1 cellular context compared by ENCODE assay signal in the genomic region with DNA sequence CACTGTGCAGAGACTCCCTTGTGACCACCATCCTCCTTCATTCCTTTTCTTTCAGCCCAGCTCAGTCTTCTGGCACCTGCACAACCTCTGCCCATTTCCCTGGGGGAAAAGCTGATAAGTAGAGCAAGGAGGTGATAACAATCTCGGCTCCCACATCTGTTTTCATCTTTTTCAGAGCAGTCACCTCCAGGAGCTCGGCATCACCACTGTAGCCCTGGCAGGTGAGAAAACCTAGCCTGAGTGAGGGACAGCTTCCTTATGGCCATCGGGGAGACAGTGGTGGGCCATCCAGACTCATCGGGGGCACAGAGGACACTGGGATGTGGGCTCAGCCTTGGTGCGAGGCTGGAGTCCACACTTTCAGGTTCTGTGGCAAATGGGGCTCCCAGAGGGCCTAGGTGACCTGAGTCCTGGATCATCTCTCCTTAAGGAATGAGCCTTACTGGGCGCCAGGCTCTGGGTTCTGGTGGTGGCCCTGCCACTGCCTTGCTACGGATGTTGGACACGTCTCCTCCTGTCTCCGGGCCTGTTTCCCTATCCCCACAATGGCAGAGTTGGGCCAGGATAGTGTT.
TF ChIP-seq lines count a peak whose summit lies in the region.

No MANE protein-coding gene starts in this region.

TF ChIP-seq in HepG2, 621 proteins besides CTCF, POLR2A, EP300 and RAD21:
- TF ChIP-seq ZMYM3 (CRISPR knock-in tag; IDR thresholded peaks at IDR 0.05) (no peak), ZBTB20 (CRISPR knock-in tag; IDR thresholded peaks at IDR 0.05; ENCODE audit: borderline replicate concordance, low read depth) (no peak), ZNF382 (CRISPR knock-in tag; IDR thresholded peaks at IDR 0.05; ENCODE audit: borderline replicate concordance) (no peak), ESRRA (CRISPR knock-in tag; IDR thresholded peaks at IDR 0.05; ENCODE audit: low read depth) (no peak), ZNF431 (CRISPR knock-in tag; IDR thresholded peaks at IDR 0.05; ENCODE audit: borderline replicate concordance, low read depth) (no peak)
- TF ChIP-seq, protein P1, sequence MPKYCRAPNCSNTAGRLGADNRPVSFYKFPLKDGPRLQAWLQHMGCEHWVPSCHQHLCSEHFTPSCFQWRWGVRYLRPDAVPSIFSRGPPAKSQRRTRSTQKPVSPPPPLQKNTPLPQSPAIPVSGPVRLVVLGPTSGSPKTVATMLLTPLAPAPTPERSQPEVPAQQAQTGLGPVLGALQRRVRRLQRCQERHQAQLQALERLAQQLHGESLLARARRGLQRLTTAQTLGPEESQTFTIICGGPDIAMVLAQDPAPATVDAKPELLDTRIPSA (CRISPR knock-in tag; IDR thresholded peaks at IDR 0.05; ENCODE audit: borderline replicate concordance) = no peak
